23 cellular contexts compared by ENCODE assay signal in genomic region chr19:28522545-28522922, GRCh38.
"Had no signal": no experiment of that assay in that cellular context is flagged by ENCODE, and none has a peak within 500 bp of the region (broad histone marks: within the 10 kb centered on the region; RNA-seq: fewer than 3 reads in every experiment).

No MANE protein-coding gene starts in this region.

- H3K9me3 Mint-ChIP-seq: stimulated activated naive CD8-positive, alpha-beta T cell treated with anti-CD3 and anti-CD28 coated beads, Interleukin-15, Interleukin-2, amounts not matched to agents 100 ng/mL and 50 ng/mL, for 24 hours; type B pancreatic cell had no signal

- H3K36me3 ChIP-seq: left ventricle myocardium inferior, spleen, suprapubic skin, thoracic aorta, tibial artery, uterus had no signal

- H3K27me3 Mint-ChIP-seq: memory B cell; naive thymus-derived CD8-positive, alpha-beta T cell; progenitor cell of endocrine pancreas; stimulated activated naive CD8-positive, alpha-beta T cell treated with anti-CD3 and anti-CD28 coated beads, Interleukin-15, Interleukin-2, amounts not matched to agents 100 ng/mL and 50 ng/mL, for 24 hours; type B pancreatic cell had no signal

- H3K79me2 ChIP-seq: hepatocyte had no signal

- H3K27ac ChIP-seq: hepatocyte, left ventricle myocardium inferior, spleen, suprapubic skin, thoracic aorta, tibial artery, uterus had no signal

- H3K4me1 ChIP-seq: left ventricle myocardium inferior, spleen, suprapubic skin, tibial artery, uterus had no signal

- H3K27ac Mint-ChIP-seq: memory B cell; naive thymus-derived CD8-positive, alpha-beta T cell; nephron; progenitor cell of endocrine pancreas; stimulated activated effector memory CD8-positive, alpha-beta T cell treated with anti-CD3 and anti-CD28 coated beads, Interleukin-12 subunit alpha, Interleukin-12 subunit beta, amount 100 ng/mL, for 72 hours; stimulated activated naive CD8-positive, alpha-beta T cell treated with anti-CD3 and anti-CD28 coated beads, Interleukin-15, Interleukin-2, amounts not matched to agents 100 ng/mL and 50 ng/mL, for 24 hours; type B pancreatic cell had no signal

- H3K4me1 Mint-ChIP-seq: memory B cell; naive thymus-derived CD8-positive, alpha-beta T cell; neural crest cell; stimulated activated effector memory CD8-positive, alpha-beta T cell treated with anti-CD3 and anti-CD28 coated beads, Interleukin-12 subunit alpha, Interleukin-12 subunit beta, amount 100 ng/mL, for 72 hours had no signal

- ATAC-seq: naive thymus-derived CD8-positive, alpha-beta T cell; right cardiac atrium; sciatic nerve; stimulated activated effector memory CD8-positive, alpha-beta T cell treated with anti-CD3 and anti-CD28 coated beads, Interleukin-12 subunit alpha, Interleukin-12 subunit beta, amount 100 ng/mL, for 72 hours had no signal

- H3K9me3 ChIP-seq: left ventricle myocardium inferior, spleen, thoracic aorta, tibial artery, uterus had no signal

- H3K4me3 Mint-ChIP-seq: memory B cell; naive thymus-derived CD8-positive, alpha-beta T cell; nephron; neural crest cell; stimulated activated effector memory CD8-positive, alpha-beta T cell treated with anti-CD3 and anti-CD28 coated beads, Interleukin-12 subunit alpha, Interleukin-12 subunit beta, amount 100 ng/mL, for 72 hours; stimulated activated naive CD8-positive, alpha-beta T cell treated with anti-CD3 and anti-CD28 coated beads, Interleukin-15, Interleukin-2, amounts not matched to agents 100 ng/mL and 50 ng/mL, for 24 hours; type B pancreatic cell had no signal

- H3K27me3 ChIP-seq: hepatocyte, spleen, suprapubic skin, tibial artery, uterus had no signal

- DNase-seq: islet precursor cell; left ventricle myocardium inferior; naive thymus-derived CD8-positive, alpha-beta T cell; nucleus accumbens; retina; right cardiac atrium; small intestine; spleen; stimulated activated CD4-positive, alpha-beta T cell treated with anti-CD3 and anti-CD28 coated beads, Interleukin-4, amount 100 ng/mL, for 24 hours; stimulated activated naive CD4-positive, alpha-beta T cell; tibial artery; uterus had no signal

- H3K4me2 ChIP-seq: hepatocyte had no signal

- H2AFZ ChIP-seq: hepatocyte had no signal

- H3K36me3 Mint-ChIP-seq: memory B cell; naive thymus-derived CD8-positive, alpha-beta T cell; stimulated activated effector memory CD8-positive, alpha-beta T cell treated with anti-CD3 and anti-CD28 coated beads, Interleukin-12 subunit alpha, Interleukin-12 subunit beta, amount 100 ng/mL, for 72 hours; type B pancreatic cell had no signal

- H3K4me3 ChIP-seq: hepatocyte, left ventricle myocardium inferior, spleen, suprapubic skin, thoracic aorta, tibial artery, uterus had no signal
